9 cellular contexts compared by ENCODE assay signal in genomic region chr7:113404245-113404644, GRCh38.
DNase-seq lines count a peak whose midpoint lies in the region; ATAC-seq and TF ChIP-seq lines count a peak whose summit lies in the region.
"Had no signal": no experiment of that assay in that cellular context is flagged by ENCODE, and none has a peak within 500 bp of the region (broad histone marks: within the 10 kb centered on the region; RNA-seq: fewer than 3 reads in every experiment).

No MANE protein-coding gene starts in this region.

- ATAC-seq in GM18870 (IDR thresholded peaks at IDR 0.05; ENCODE audit: unreplicated experiment) = peak; percentile 42
- ATAC-seq in foreskin keratinocyte = no peak
- ATAC-seq in HG02678 (IDR thresholded peaks at IDR 0.05; ENCODE audit: unreplicated experiment) = no peak
- no peak for ATAC-seq in GM21529 (IDR thresholded peaks at IDR 0.05; ENCODE audit: unreplicated experiment)

- DNase-seq in AML-193 (lab: John Stamatoyannopoulos, UW) (peak; percentile 13), NCI-H526 (lab: John Stamatoyannopoulos, UW) (peak; percentile 92 to 93), foreskin keratinocyte (no peak), islet precursor cell (no peak)
- DNase-seq in stimulated activated CD4-positive, alpha-beta T cell treated with anti-CD3 and anti-CD28 coated beads, Interleukin-1b, Interleukin-23, amount 100 ng/mL, for 48 hours = no peak
- DNase-seq: DMS79 treated with DMSO at 0.1 percent for 48 hours had no signal

- no peaks in the 10 kb centered on the region for H3K27me3 ChIP-seq in foreskin keratinocyte

- no peak overlapping the region for H3K27ac ChIP-seq in foreskin keratinocyte

- no peaks in the 10 kb centered on the region for H3K4me1 ChIP-seq in foreskin keratinocyte

- TF ChIP-seq CTCF in foreskin keratinocyte (conservative IDR thresholded peaks at IDR 0.05) = peak; percentile 55

Comparison
In these comparisons a context has a peak if more than half of its experiments do, and no peak if none do; other contexts are left out.
1. DNase-seq: peak in AML-193 (2 of 2) and NCI-H526 (2 of 2); none in foreskin keratinocyte (0 of 2), stimulated activated CD4-positive, alpha-beta T cell treated with anti-CD3 and anti-CD28 coated beads, Interleukin-1b, Interleukin-23, amount 100 ng/mL, for 48 hours (single experiment) and islet precursor cell (single experiment).